35 cellular contexts compared by ENCODE assay signal in the genomic region with DNA sequence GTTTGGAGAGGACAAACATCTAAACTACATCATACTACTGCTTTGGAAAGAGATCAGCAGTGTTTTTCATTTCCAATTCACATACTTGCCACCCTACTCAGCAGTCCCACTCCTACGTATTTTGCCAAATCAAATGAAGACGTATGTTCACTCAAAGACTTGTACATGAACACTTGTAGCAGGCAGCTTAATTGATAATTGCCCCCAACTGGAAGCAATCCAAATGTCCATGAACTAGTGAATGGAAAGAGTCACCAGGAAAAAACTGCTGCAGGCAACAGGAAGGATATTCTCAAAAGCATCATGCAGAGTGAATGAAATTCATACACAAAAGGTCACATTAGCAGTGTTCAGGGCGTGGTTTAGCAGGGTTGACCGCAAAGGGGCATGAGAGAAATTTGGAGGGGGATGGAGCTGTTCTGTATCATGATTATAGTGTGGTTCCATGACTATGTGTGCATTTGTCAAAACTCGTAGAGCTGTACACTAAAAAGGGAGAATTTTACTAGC. TPM values are rescaled to one million over a fixed set of nuclear protein-coding genes. Genes with fewer than 3 reads are reported as not detected.
"Had no signal": no experiment of that assay in that cellular context is flagged by ENCODE, and none has a peak within 500 bp of the region (broad histone marks: within the 10 kb centered on the region; RNA-seq: fewer than 3 reads in every experiment).

No MANE protein-coding gene starts in this region.

- H3K27me3 ChIP-seq: foreskin keratinocyte had no signal

- H3K4me1 Mint-ChIP-seq: activated CD4-positive, alpha-beta T cell treated with anti-CD3 and anti-CD28 coated beads for 36 hours; activated CD4-positive, alpha-beta T cell treated with anti-CD3 and anti-CD28 coated beads, Interleukin-2, amount 10 ng/mL, durations not matched to agents 24 days and 14 days; activated CD8-positive, alpha-beta memory T cell treated with anti-CD3 and anti-CD28 coated beads, Interleukin-2, amount 10 ng/mL, durations not matched to agents 7 days and 5 days; activated naive CD4-positive, alpha-beta T cell treated with anti-CD3 and anti-CD28 coated beads, Interleukin-2, amount 50 U/mL, for 24 hours; activated naive CD8-positive, alpha-beta T cell treated with anti-CD3 and anti-CD28 coated beads for 36 hours; activated naive CD8-positive, alpha-beta T cell treated with anti-CD3 and anti-CD28 coated beads, Interleukin-2, amount 50 U/mL, for 24 hours had no signal

- H3K36me3 Mint-ChIP-seq: activated CD4-positive, alpha-beta memory T cell treated with anti-CD3 and anti-CD28 coated beads for 36 hours; activated CD8-positive, alpha-beta memory T cell treated with anti-CD3 and anti-CD28 coated beads, Interleukin-2, amount 10 ng/mL, durations not matched to agents 7 days and 5 days; activated naive CD4-positive, alpha-beta T cell treated with anti-CD3 and anti-CD28 coated beads, Interleukin-2, amount 50 U/mL, for 24 hours; activated naive CD8-positive, alpha-beta T cell treated with anti-CD3 and anti-CD28 coated beads for 36 hours had no signal

- H3K9me3 ChIP-seq: adrenal gland, body of pancreas had no signal

- H3K36me3 ChIP-seq: adrenal gland, esophagus muscularis mucosa, gastroesophageal sphincter, heart right ventricle had no signal

- H3K4me3 Mint-ChIP-seq: activated CD4-positive, alpha-beta memory T cell treated with anti-CD3 and anti-CD28 coated beads for 36 hours; activated CD4-positive, alpha-beta T cell treated with anti-CD3 and anti-CD28 coated beads for 36 hours; activated CD4-positive, alpha-beta T cell treated with anti-CD3 and anti-CD28 coated beads, Interleukin-2, amount 10 ng/mL, durations not matched to agents 24 days and 14 days; activated CD8-positive, alpha-beta memory T cell treated with anti-CD3 and anti-CD28 coated beads, Interleukin-2, amount 10 ng/mL, durations not matched to agents 7 days and 5 days; activated CD8-positive, alpha-beta T cell treated with anti-CD3 and anti-CD28 coated beads, Interleukin-2, amount 10 ng/mL, durations not matched to agents 7 days and 5 days; activated naive CD4-positive, alpha-beta T cell treated with anti-CD3 and anti-CD28 coated beads for 36 hours; activated naive CD4-positive, alpha-beta T cell treated with anti-CD3 and anti-CD28 coated beads, Interleukin-2, amount 50 U/mL, for 24 hours; activated naive CD8-positive, alpha-beta T cell treated with anti-CD3 and anti-CD28 coated beads for 36 hours; activated naive CD8-positive, alpha-beta T cell treated with anti-CD3 and anti-CD28 coated beads, Interleukin-2, amount 50 U/mL, for 24 hours; activated T-helper 1 cell treated with anti-CD3 and anti-CD28 coated beads, Interleukin-12 subunit alpha, Interleukin-12 subunit beta, Interleukin-2, Interleukin-4 antibody, amounts not matched to agents 30 ng/mL and 10 ng/mL and 1 ng/mL, durations not matched to agents 14 hours and 24 hours and 36 hours; effector memory CD8-positive, alpha-beta T cell had no signal

- H3K9me3 Mint-ChIP-seq: activated CD4-positive, alpha-beta memory T cell treated with anti-CD3 and anti-CD28 coated beads for 36 hours; activated CD4-positive, alpha-beta T cell treated with anti-CD3 and anti-CD28 coated beads, Interleukin-2, amount 10 ng/mL, durations not matched to agents 24 days and 14 days; activated naive CD4-positive, alpha-beta T cell treated with anti-CD3 and anti-CD28 coated beads for 36 hours; activated naive CD4-positive, alpha-beta T cell treated with anti-CD3 and anti-CD28 coated beads, Interleukin-2, amount 50 U/mL, for 24 hours; activated naive CD8-positive, alpha-beta T cell treated with anti-CD3 and anti-CD28 coated beads for 36 hours; activated naive CD8-positive, alpha-beta T cell treated with anti-CD3 and anti-CD28 coated beads, Interleukin-2, amount 50 U/mL, for 24 hours; activated T-helper 1 cell treated with anti-CD3 and anti-CD28 coated beads, Interleukin-12 subunit alpha, Interleukin-12 subunit beta, Interleukin-2, Interleukin-4 antibody, amounts not matched to agents 30 ng/mL and 10 ng/mL and 1 ng/mL, durations not matched to agents 14 hours and 24 hours and 36 hours; activated T-helper 2 cell treated with anti-CD3 and anti-CD28 coated beads, Interferon-gamma antibody, Interleukin-2, Interleukin-4, amounts not matched to agents 10 μg/mL and 5 μg/mL and 100 μg/mL, durations not matched to agents 14 hours and 24 hours and 36 hours; effector memory CD8-positive, alpha-beta T cell had no signal

- H3K27ac Mint-ChIP-seq: activated CD4-positive, alpha-beta memory T cell treated with anti-CD3 and anti-CD28 coated beads for 36 hours; activated CD4-positive, alpha-beta T cell treated with anti-CD3 and anti-CD28 coated beads for 36 hours; activated CD4-positive, alpha-beta T cell treated with anti-CD3 and anti-CD28 coated beads, Interleukin-2, amount 10 ng/mL, durations not matched to agents 24 days and 14 days; activated CD8-positive, alpha-beta memory T cell treated with anti-CD3 and anti-CD28 coated beads, Interleukin-2, amount 10 ng/mL, durations not matched to agents 7 days and 5 days; activated CD8-positive, alpha-beta T cell treated with anti-CD3 and anti-CD28 coated beads, Interleukin-2, amount 10 ng/mL, durations not matched to agents 7 days and 5 days; activated naive CD4-positive, alpha-beta T cell treated with anti-CD3 and anti-CD28 coated beads for 36 hours; activated naive CD4-positive, alpha-beta T cell treated with anti-CD3 and anti-CD28 coated beads, Interleukin-2, amount 50 U/mL, for 24 hours; activated naive CD8-positive, alpha-beta T cell treated with anti-CD3 and anti-CD28 coated beads for 36 hours; activated naive CD8-positive, alpha-beta T cell treated with anti-CD3 and anti-CD28 coated beads, Interleukin-2, amount 50 U/mL, for 24 hours; activated T-helper 1 cell treated with anti-CD3 and anti-CD28 coated beads, Interleukin-12 subunit alpha, Interleukin-12 subunit beta, Interleukin-2, Interleukin-4 antibody, amounts not matched to agents 30 ng/mL and 10 ng/mL and 1 ng/mL, durations not matched to agents 14 hours and 24 hours and 36 hours; activated T-helper 2 cell treated with anti-CD3 and anti-CD28 coated beads, Interferon-gamma antibody, Interleukin-2, Interleukin-4, amounts not matched to agents 10 μg/mL and 5 μg/mL and 100 μg/mL, durations not matched to agents 14 hours and 24 hours and 36 hours; effector memory CD8-positive, alpha-beta T cell had no signal

- H3K4me1 ChIP-seq: adrenal gland, body of pancreas, foreskin keratinocyte, heart right ventricle had no signal

- H3K4me3 ChIP-seq: adrenal gland, body of pancreas, esophagus muscularis mucosa, gastroesophageal sphincter, heart right ventricle had no signal

- H3K27ac ChIP-seq: adrenal gland, body of pancreas, esophagus muscularis mucosa, foreskin keratinocyte, gastroesophageal sphincter, heart right ventricle had no signal

- ATAC-seq: activated CD4-positive, alpha-beta T cell treated with anti-CD3 and anti-CD28 coated beads for 36 hours; activated CD8-positive, alpha-beta memory T cell treated with anti-CD3 and anti-CD28 coated beads, Interleukin-2, amount 10 ng/mL, durations not matched to agents 7 days and 5 days; activated CD8-positive, alpha-beta T cell treated with anti-CD3 and anti-CD28 coated beads, Interleukin-2, amount 10 ng/mL, durations not matched to agents 7 days and 5 days; activated naive CD8-positive, alpha-beta T cell treated with anti-CD3 and anti-CD28 coated beads, Interleukin-2, amount 50 U/mL, for 24 hours; body of pancreas; effector memory CD8-positive, alpha-beta T cell; foreskin keratinocyte; gastroesophageal sphincter; heart right ventricle had no signal

- DNase-seq: activated CD4-positive, alpha-beta memory T cell treated with anti-CD3 and anti-CD28 coated beads for 36 hours; activated CD4-positive, alpha-beta T cell treated with anti-CD3 and anti-CD28 coated beads for 36 hours; activated CD4-positive, alpha-beta T cell treated with anti-CD3 and anti-CD28 coated beads, Interleukin-2, amount 10 ng/mL, durations not matched to agents 24 days and 14 days; activated CD4-positive, CD25-positive, alpha-beta regulatory T cell; activated CD4-positive, CD25-positive, alpha-beta regulatory T cell treated with anti-CD3 and anti-CD28 coated beads, Interleukin-2, amount 50 U/mL, for 72 hours; activated CD8-positive, alpha-beta memory T cell treated with anti-CD3 and anti-CD28 coated beads, Interleukin-2, amount 10 ng/mL, durations not matched to agents 7 days and 5 days; activated CD8-positive, alpha-beta memory T cell treated with anti-CD3 and anti-CD28 coated beads, Interleukin-2, amount 50 U/mL, for 4 hours; activated CD8-positive, alpha-beta T cell treated with anti-CD3 and anti-CD28 coated beads, Interleukin-2, amount 10 ng/mL, durations not matched to agents 7 days and 5 days; activated effector memory CD4-positive, alpha-beta T cell treated with anti-CD3 and anti-CD28 coated beads, Interleukin-2, amount 50 U/mL, for 16 hours; activated naive CD4-positive, alpha-beta T cell treated with anti-CD3 and anti-CD28 coated beads for 36 hours; activated naive CD8-positive, alpha-beta T cell treated with anti-CD3 and anti-CD28 coated beads for 36 hours; activated naive CD8-positive, alpha-beta T cell treated with anti-CD3 and anti-CD28 coated beads, Interleukin-2, amount 50 U/mL, for 24 hours; activated T-cell treated with anti-CD3 and anti-CD28 coated beads, Interleukin-2, amount 50 U/mL, for 1 hour; activated T-cell treated with anti-CD3 and anti-CD28 coated beads, Interleukin-2, amount 50 U/mL, for 48 hours; adrenal gland; amygdala; aorta; body of pancreas; caudate nucleus; cortex of kidney; dermis blood vessel endothelial cell; effector CD4-positive, alpha-beta T cell; effector memory CD8-positive, alpha-beta T cell; erythroblast; foreskin keratinocyte; heart right ventricle; T-helper 2 cell had no signal

RNA-seq across cellular contexts. Expression of gene PAEP, which starts 38.8 kb away (rescaled TPM):
- total RNA-seq: activated CD4-positive, alpha-beta memory T cell treated with anti-CD3 and anti-CD28 coated beads for 36 hours; activated CD4-positive, alpha-beta T cell treated with anti-CD3 and anti-CD28 coated beads for 36 hours; activated CD4-positive, alpha-beta T cell treated with anti-CD3 and anti-CD28 coated beads, Interleukin-2, amount 10 ng/mL, durations not matched to agents 24 days and 14 days; activated CD8-positive, alpha-beta memory T cell treated with anti-CD3 and anti-CD28 coated beads for 36 hours; activated CD8-positive, alpha-beta memory T cell treated with anti-CD3 and anti-CD28 coated beads, Interleukin-2, amount 10 ng/mL, durations not matched to agents 7 days and 5 days; activated CD8-positive, alpha-beta T cell treated with anti-CD3 and anti-CD28 coated beads, Interleukin-2, amount 10 ng/mL, durations not matched to agents 7 days and 5 days; activated naive CD4-positive, alpha-beta T cell treated with anti-CD3 and anti-CD28 coated beads for 36 hours; activated naive CD8-positive, alpha-beta T cell treated with anti-CD3 and anti-CD28 coated beads for 36 hours; activated T-helper 1 cell treated with anti-CD3 and anti-CD28 coated beads, Interleukin-12 subunit alpha, Interleukin-12 subunit beta, Interleukin-2, Interleukin-4 antibody, amounts not matched to agents 30 ng/mL and 10 ng/mL and 1 ng/mL, durations not matched to agents 14 hours and 24 hours and 36 hours; activated T-helper 2 cell treated with anti-CD3 and anti-CD28 coated beads, Interferon-gamma antibody, Interleukin-2, Interleukin-4, amounts not matched to agents 10 μg/mL and 5 μg/mL and 100 μg/mL, durations not matched to agents 14 hours and 24 hours and 36 hours; adrenal gland; aorta; body of pancreas; chondrocyte; dermis blood vessel endothelial cell; esophagus muscularis mucosa; foreskin keratinocyte; gastroesophageal sphincter; glomerular endothelial cell; heart right ventricle had no signal
- polyA plus RNA-seq: adrenal gland, aorta, foreskin keratinocyte, heart right ventricle had no signal

RNA-seq across cellular contexts. Expression of gene GLT6D1, which starts 39.0 kb away (rescaled TPM):
- total RNA-seq: activated CD4-positive, alpha-beta memory T cell treated with anti-CD3 and anti-CD28 coated beads for 36 hours; activated CD4-positive, alpha-beta T cell treated with anti-CD3 and anti-CD28 coated beads for 36 hours; activated CD4-positive, alpha-beta T cell treated with anti-CD3 and anti-CD28 coated beads, Interleukin-2, amount 10 ng/mL, durations not matched to agents 24 days and 14 days; activated CD8-positive, alpha-beta memory T cell treated with anti-CD3 and anti-CD28 coated beads for 36 hours; activated CD8-positive, alpha-beta memory T cell treated with anti-CD3 and anti-CD28 coated beads, Interleukin-2, amount 10 ng/mL, durations not matched to agents 7 days and 5 days; activated CD8-positive, alpha-beta T cell treated with anti-CD3 and anti-CD28 coated beads, Interleukin-2, amount 10 ng/mL, durations not matched to agents 7 days and 5 days; activated naive CD4-positive, alpha-beta T cell treated with anti-CD3 and anti-CD28 coated beads for 36 hours; activated naive CD8-positive, alpha-beta T cell treated with anti-CD3 and anti-CD28 coated beads for 36 hours; activated T-helper 1 cell treated with anti-CD3 and anti-CD28 coated beads, Interleukin-12 subunit alpha, Interleukin-12 subunit beta, Interleukin-2, Interleukin-4 antibody, amounts not matched to agents 30 ng/mL and 10 ng/mL and 1 ng/mL, durations not matched to agents 14 hours and 24 hours and 36 hours; activated T-helper 2 cell treated with anti-CD3 and anti-CD28 coated beads, Interferon-gamma antibody, Interleukin-2, Interleukin-4, amounts not matched to agents 10 μg/mL and 5 μg/mL and 100 μg/mL, durations not matched to agents 14 hours and 24 hours and 36 hours; adrenal gland; aorta; body of pancreas; chondrocyte; dermis blood vessel endothelial cell; esophagus muscularis mucosa; foreskin keratinocyte; gastroesophageal sphincter; glomerular endothelial cell; heart right ventricle had no signal
- polyA plus RNA-seq: adrenal gland, aorta, foreskin keratinocyte, heart right ventricle had no signal

RNA-seq across cellular contexts. Expression of gene OBP2A, which starts 54.4 kb away (rescaled TPM):
- total RNA-seq: activated CD4-positive, alpha-beta memory T cell treated with anti-CD3 and anti-CD28 coated beads for 36 hours; activated CD4-positive, alpha-beta T cell treated with anti-CD3 and anti-CD28 coated beads for 36 hours; activated CD4-positive, alpha-beta T cell treated with anti-CD3 and anti-CD28 coated beads, Interleukin-2, amount 10 ng/mL, durations not matched to agents 24 days and 14 days; activated CD8-positive, alpha-beta memory T cell treated with anti-CD3 and anti-CD28 coated beads for 36 hours; activated CD8-positive, alpha-beta memory T cell treated with anti-CD3 and anti-CD28 coated beads, Interleukin-2, amount 10 ng/mL, durations not matched to agents 7 days and 5 days; activated CD8-positive, alpha-beta T cell treated with anti-CD3 and anti-CD28 coated beads, Interleukin-2, amount 10 ng/mL, durations not matched to agents 7 days and 5 days; activated naive CD4-positive, alpha-beta T cell treated with anti-CD3 and anti-CD28 coated beads for 36 hours; activated naive CD8-positive, alpha-beta T cell treated with anti-CD3 and anti-CD28 coated beads for 36 hours; activated T-helper 1 cell treated with anti-CD3 and anti-CD28 coated beads, Interleukin-12 subunit alpha, Interleukin-12 subunit beta, Interleukin-2, Interleukin-4 antibody, amounts not matched to agents 30 ng/mL and 10 ng/mL and 1 ng/mL, durations not matched to agents 14 hours and 24 hours and 36 hours; activated T-helper 2 cell treated with anti-CD3 and anti-CD28 coated beads, Interferon-gamma antibody, Interleukin-2, Interleukin-4, amounts not matched to agents 10 μg/mL and 5 μg/mL and 100 μg/mL, durations not matched to agents 14 hours and 24 hours and 36 hours; adrenal gland; aorta; body of pancreas; dermis blood vessel endothelial cell; esophagus muscularis mucosa; foreskin keratinocyte; gastroesophageal sphincter; glomerular endothelial cell; heart right ventricle had no signal
- polyA plus RNA-seq: adrenal gland, aorta, foreskin keratinocyte, heart right ventricle had no signal
